Comparison of ENCODE assay signal across 7 cellular contexts in the genomic region with DNA sequence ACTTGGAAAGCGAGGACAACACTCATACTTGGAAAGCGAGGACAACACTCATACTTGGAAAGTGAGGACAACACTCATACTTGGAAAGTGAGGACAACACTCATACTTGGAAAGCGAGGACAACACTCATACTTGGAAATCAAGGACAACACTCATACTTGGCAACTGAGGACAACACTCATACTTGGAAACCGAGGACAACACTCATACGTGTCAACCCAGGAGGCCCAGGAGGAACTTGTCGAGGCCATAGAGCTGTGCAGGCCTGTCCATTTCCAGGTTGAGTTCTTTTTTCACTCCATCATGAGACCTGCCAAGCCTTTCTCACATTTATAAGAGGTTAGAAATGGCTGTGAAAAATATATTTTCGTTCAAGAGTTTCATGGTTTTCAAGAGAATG.
DNase-seq lines count a peak whose midpoint lies in the region; ATAC-seq and TF ChIP-seq lines count a peak whose summit lies in the region.
"Not testable (repeated sequence)": the region's sequence is repeated elsewhere in the genome, so short reads cannot be mapped to it uniquely, and the experiment has no call there.

No MANE protein-coding gene starts in this region.

- peaks cover 16% of the 10 kb centered on the region for H3K4me1 Mint-ChIP-seq in activated CD4-positive, alpha-beta memory T cell treated with anti-CD3 and anti-CD28 coated beads for 36 hours (ENCODE audit: low read depth)
- peaks cover 18% of the 10 kb centered on the region for H3K4me1 Mint-ChIP-seq in activated T-cell treated with anti-CD3 and anti-CD28 coated beads, Interleukin-2, amount 50 U/mL, for 72 hours (ENCODE audit: low read depth)
- H3K4me1 Mint-ChIP-seq in stimulated activated naive CD8-positive, alpha-beta T cell treated with anti-CD3 and anti-CD28 coated beads, Interleukin-15, Interleukin-2, amounts not matched to agents 100 ng/mL and 50 ng/mL, for 24 hours (ENCODE audit: low read depth) = not testable (repeated sequence)

- H3K27ac ChIP-seq in Karpas-422 (ENCODE audit: low read length) = not testable (repeated sequence)
- peak overlapping the region; percentile 30 for H3K27ac ChIP-seq in neutrophil

- peak overlapping the region; percentile 91 for H3K27ac Mint-ChIP-seq in activated CD4-positive, alpha-beta memory T cell treated with anti-CD3 and anti-CD28 coated beads for 36 hours
- H3K27ac Mint-ChIP-seq in activated T-cell treated with anti-CD3 and anti-CD28 coated beads, Interleukin-2, amount 50 U/mL, for 72 hours = peak overlapping the region; percentile 79
- H3K27ac Mint-ChIP-seq in stimulated activated naive CD8-positive, alpha-beta T cell treated with anti-CD3 and anti-CD28 coated beads, Interleukin-15, Interleukin-2, amounts not matched to agents 100 ng/mL and 50 ng/mL, for 24 hours = peak overlapping the region; percentile 53

- H3K4me3 ChIP-seq in Karpas-422 (ENCODE audit: low read length); neutrophil (ENCODE audit: low read depth in 1 of 2, low read length in 1 of 2): not testable (repeated sequence)

- not testable (repeated sequence) for H3K9ac ChIP-seq in Karpas-422 (ENCODE audit: low read length)

- not testable (repeated sequence) for H3K27me3 Mint-ChIP-seq in activated CD4-positive, alpha-beta memory T cell treated with anti-CD3 and anti-CD28 coated beads for 36 hours; activated T-cell treated with anti-CD3 and anti-CD28 coated beads, Interleukin-2, amount 50 U/mL, for 72 hours (ENCODE audit: low read depth); stimulated activated naive CD8-positive, alpha-beta T cell treated with anti-CD3 and anti-CD28 coated beads, Interleukin-15, Interleukin-2, amounts not matched to agents 100 ng/mL and 50 ng/mL, for 24 hours

- peaks cover 22% of the 10 kb centered on the region for H3K9me3 Mint-ChIP-seq in activated CD4-positive, alpha-beta memory T cell treated with anti-CD3 and anti-CD28 coated beads for 36 hours
- H3K9me3 Mint-ChIP-seq in activated T-cell treated with anti-CD3 and anti-CD28 coated beads, Interleukin-2, amount 50 U/mL, for 72 hours = peaks cover 7 to 16% of the 10 kb centered on the region in 2 donors
- H3K9me3 Mint-ChIP-seq in stimulated activated naive CD8-positive, alpha-beta T cell treated with anti-CD3 and anti-CD28 coated beads, Interleukin-15, Interleukin-2, amounts not matched to agents 100 ng/mL and 50 ng/mL, for 24 hours = peaks cover 11% of the 10 kb centered on the region

- not testable (repeated sequence) for H3K4me2 ChIP-seq in Karpas-422 (ENCODE audit: low read depth, low read length, poor library complexity, severe bottlenecking)

- not testable (repeated sequence) for H4K20me1 ChIP-seq in Karpas-422 (ENCODE audit: insufficient read depth, low read depth, low read length)

- H3K4me1 ChIP-seq in Karpas-422 (ENCODE audit: low read length); neutrophil (ENCODE audit: control insufficient read depth in 1 of 2, insufficient read depth in 1 of 2, low read depth in 1 of 2, low read length in 1 of 2): not testable (repeated sequence)

- H3K36me3 Mint-ChIP-seq in activated CD4-positive, alpha-beta memory T cell treated with anti-CD3 and anti-CD28 coated beads for 36 hours = peaks cover 52% of the 10 kb centered on the region
- peaks cover 31 to 38% of the 10 kb centered on the region in 2 donors for H3K36me3 Mint-ChIP-seq in activated T-cell treated with anti-CD3 and anti-CD28 coated beads, Interleukin-2, amount 50 U/mL, for 72 hours (ENCODE audit: insufficient read depth in 2 of 2)
- H3K36me3 Mint-ChIP-seq in stimulated activated naive CD8-positive, alpha-beta T cell treated with anti-CD3 and anti-CD28 coated beads, Interleukin-15, Interleukin-2, amounts not matched to agents 100 ng/mL and 50 ng/mL, for 24 hours (ENCODE audit: low read depth) = peaks cover 61% of the 10 kb centered on the region

- CTCF ChIA-PET in activated CD4-positive, alpha-beta memory T cell treated with anti-CD3 and anti-CD28 coated beads for 36 hours (lab: Charles Lee) = not testable (repeated sequence)

- POLR2A ChIA-PET in activated CD4-positive, alpha-beta memory T cell treated with anti-CD3 and anti-CD28 coated beads for 36 hours (lab: Charles Lee) = interaction anchor here (0.6 to 1.0 kb wide), 2 partner anchors 84 to 222 kb away, joined by 3 read pairs; no protein-coding TSS in a partner anchor

- DNase-seq in Karpas-422 = peak; percentile 22
- peak; percentile 53 for DNase-seq in activated CD4-positive, alpha-beta memory T cell treated with anti-CD3 and anti-CD28 coated beads for 36 hours
- peak; percentile 23 to 27 for DNase-seq in activated T-cell treated with anti-CD3 and anti-CD28 coated beads, Interleukin-2, amount 50 U/mL, for 72 hours
- DNase-seq in activated naive CD4-positive, alpha-beta T cell treated with Interleukin-2 at 50 U/mL for 16 hours = peak; percentile 15
- peak; percentile 6 for DNase-seq in ecto neural progenitor cell (ENCODE audit: low spot score)

- not testable (repeated sequence) for H3K79me2 ChIP-seq in Karpas-422 (ENCODE audit: low read length)

- intact Hi-C loops in activated CD4-positive, alpha-beta memory T cell treated with anti-CD3 and anti-CD28 coated beads for 36 hours (cut with micrococcal nuclease) = loop anchor here (2.0 kb wide), 1 partner anchor 225 kb away; no protein-coding TSS in a partner anchor

- H2AFZ ChIP-seq in Karpas-422 (ENCODE audit: low read length) = not testable (repeated sequence)

- H3K9me3 ChIP-seq in Karpas-422 (ENCODE audit: low read length); neutrophil: not testable (repeated sequence)

- not testable (repeated sequence) for H3K9me2 ChIP-seq in Karpas-422 (replicated peaks; ENCODE audit: insufficient read depth, low read length)

- TF ChIP-seq CTCF in neutrophil (IDR thresholded peaks at IDR 0.05) = not testable (repeated sequence)

- not testable (repeated sequence) for H3K4me3 Mint-ChIP-seq in activated CD4-positive, alpha-beta memory T cell treated with anti-CD3 and anti-CD28 coated beads for 36 hours; stimulated activated naive CD8-positive, alpha-beta T cell treated with anti-CD3 and anti-CD28 coated beads, Interleukin-15, Interleukin-2, amounts not matched to agents 100 ng/mL and 50 ng/mL, for 24 hours
- peak overlapping the region in 1 of 2 donors; percentile 30 for H3K4me3 Mint-ChIP-seq in activated T-cell treated with anti-CD3 and anti-CD28 coated beads, Interleukin-2, amount 50 U/mL, for 72 hours

- H3K27me3 ChIP-seq in Karpas-422 (ENCODE audit: low read length); neutrophil: not testable (repeated sequence)

- peaks cover 18% of the 10 kb centered on the region for H3K36me3 ChIP-seq in Karpas-422 (ENCODE audit: insufficient read depth, low read length)
- not testable (repeated sequence) for H3K36me3 ChIP-seq in neutrophil

- peak; percentile 72 to 88 for ATAC-seq in activated T-cell treated with anti-CD3 and anti-CD28 coated beads, Interleukin-2, amount 50 U/mL, for 72 hours (replicated peaks in 1 of 2)
